ENCODE assay signal across 9 cellular contexts in genomic region chr17:55037828-55038227, GRCh38.
A peak's percentile ranks its signal among the peaks of the same experiment; 100 is the strongest.
DNase-seq lines count a peak whose midpoint lies in the region; ATAC-seq and TF ChIP-seq lines count a peak whose summit lies in the region.
"Had no signal": no experiment of that assay in that cellular context is flagged by ENCODE, and none has a peak within 500 bp of the region (broad histone marks: within the 10 kb centered on the region; RNA-seq: fewer than 3 reads in every experiment).

No MANE protein-coding gene starts in this region.

- no peaks in the 10 kb centered on the region for H3K4me1 ChIP-seq in adrenal gland (replicated peaks in 1 of 2)

- TF ChIP-seq CTCF in adrenal gland (IDR thresholded peaks at IDR 0.05): no peak

- no peak overlapping the region for H3K27ac ChIP-seq in adrenal gland

- TF ChIP-seq POLR2A in adrenal gland (IDR thresholded peaks at IDR 0.05): no peak

- H3K36me3 ChIP-seq in adrenal gland (replicated peaks in 1 of 2): no peaks in the 10 kb centered on the region

- ATAC-seq in GM18873 (IDR thresholded peaks at IDR 0.05; ENCODE audit: low FRiP score, unreplicated experiment) (peak; percentile 99), GM21515 (IDR thresholded peaks at IDR 0.05; ENCODE audit: unreplicated experiment) (peak; percentile 94), HG03159 (IDR thresholded peaks at IDR 0.05; ENCODE audit: unreplicated experiment) (peak; percentile 99), left colon (no peak)

- H3K9me3 ChIP-seq in adrenal gland (replicated peaks in 1 of 3): no peaks in the 10 kb centered on the region

- DNase-seq in iris pigment epithelial cell (ENCODE audit: low read depth) (peak; percentile 7), adrenal gland (no peak), cardiac septum (ENCODE audit: low spot score) (no peak), left colon (no peak)
- DNase-seq: cortex of kidney, SW 1271 had no signal

- H3K4me3 ChIP-seq in adrenal gland: no peak overlapping the region

- 2 to 61% (median 26%) methylated on average over 1 of the region's 1 CpG for WGBS in adrenal gland, 4 donors

- H3K27me3 ChIP-seq in adrenal gland: no peaks in the 10 kb centered on the region

- intact Hi-C loops in adrenal gland (cut with DNase I): no loop called here
- intact Hi-C loops in cardiac septum (cut with DNase I): no loop called here
- intact Hi-C loops in left colon (cut with DNase I, micrococcal nuclease): no loop called here
